11 cellular contexts compared by ENCODE assay signal in genomic region chr9:110099236-110099741, GRCh38.
A peak's percentile ranks its signal among the peaks of the same experiment; 100 is the strongest.
DNase-seq lines count a peak whose midpoint lies in the region; ATAC-seq, FAIRE-seq and TF ChIP-seq lines count a peak whose summit lies in the region.
"Had no signal": no experiment of that assay in that cellular context is flagged by ENCODE, and none has a peak within 500 bp of the region (broad histone marks: within the 10 kb centered on the region; RNA-seq: fewer than 3 reads in every experiment).

No MANE protein-coding gene starts in this region.

- 30% methylated on average over 3 of the region's 3 CpGs for WGBS in A549 (ENCODE audit: missing lambda C conversion rate)
- WGBS in SK-N-SH (ENCODE audit: low lambda C conversion rate): 18% methylated on average over 3 of the region's 3 CpGs

- TF ChIP-seq RAD21 in A549 (conservative IDR thresholded peaks at IDR 0.05 in 1 of 2, IDR thresholded peaks at IDR 0.05 in 1 of 2) (no peak), SK-N-SH (IDR thresholded peaks at IDR 0.05; ENCODE audit: low read length) (no peak)

- H3K27me3 ChIP-seq in KMS-11 (ENCODE audit: insufficient read depth, low read depth) (no peaks in the 10 kb centered on the region), SK-N-SH (ENCODE audit: insufficient read depth) (no peaks in the 10 kb centered on the region), left ventricle myocardium inferior (ENCODE audit: low read depth) (no peaks in the 10 kb centered on the region)

- H3K4me1 ChIP-seq in A549: peaks cover 20% of the 10 kb centered on the region
- peaks cover 80% of the 10 kb centered on the region for H3K4me1 ChIP-seq in KMS-11 (ENCODE audit: low read depth, poor library complexity, severe bottlenecking)
- H3K4me1 ChIP-seq in SK-N-SH (ENCODE audit: control insufficient read depth in 1 of 2, insufficient read depth in 2 of 2, low read depth in 1 of 2, low read length in 1 of 2): peaks cover 5 to 26% of the 10 kb centered on the region in 2 experiments
- H3K4me1 ChIP-seq in left ventricle myocardium inferior: peaks cover 85% of the 10 kb centered on the region

- H2AFZ ChIP-seq in KMS-11 (ENCODE audit: low read depth): no peak overlapping the region
- no peak overlapping the region for H2AFZ ChIP-seq in SK-N-SH (ENCODE audit: low read depth)

- no peak overlapping the region for H3K9ac ChIP-seq in KMS-11
- peak overlapping the region; percentile 5; the same call in 1 of the 2 replicates for H3K9ac ChIP-seq in SK-N-SH

- H3K27ac ChIP-seq in A549 (peak overlapping the region in 1 of 2 experiments; percentile 52; a peak in 2 of 6 replicates), KMS-11 (peak overlapping the region; percentile 16; the same call in 1 of the 2 replicates), SK-N-SH (ENCODE audit: low read depth in 2 of 2, low read length in 1 of 2) (peak overlapping the region in 1 of 2 experiments; percentile 64; a peak in 2 of 4 replicates), left ventricle myocardium inferior (replicated peaks) (peak overlapping the region; percentile 1)

- peak overlapping the region; percentile 29 for H3K4me2 ChIP-seq in A549
- peak overlapping the region; percentile 33; the same call in 1 of the 2 replicates for H3K4me2 ChIP-seq in KMS-11
- H3K4me2 ChIP-seq in SK-N-SH: peak overlapping the region; percentile 43; the same call in 1 of the 2 replicates

- H3K4me3 ChIP-seq in A549: no peak overlapping the region
- no peak overlapping the region for H3K4me3 ChIP-seq in KMS-11 (IDR thresholded peaks at IDR 0.05; ENCODE audit: insufficient read depth, low read depth, low read length)
- no peak overlapping the region for H3K4me3 ChIP-seq in SK-N-SH (ENCODE audit: low read depth in 2 of 2, low read length in 1 of 2)
- no peak overlapping the region for H3K4me3 ChIP-seq in left ventricle myocardium inferior

- H3K9me2 ChIP-seq in SK-N-SH: no peaks in the 10 kb centered on the region

- no peaks in the 10 kb centered on the region for H3K36me3 ChIP-seq in KMS-11 (ENCODE audit: insufficient read depth)
- peaks cover under 1 to 7% of the 10 kb centered on the region in 2 experiments for H3K36me3 ChIP-seq in SK-N-SH (replicated peaks in 1 of 2; ENCODE audit: control insufficient read depth in 1 of 2, insufficient read depth in 2 of 2, low read length in 1 of 2)
- no peaks in the 10 kb centered on the region for H3K36me3 ChIP-seq in left ventricle myocardium inferior

- DNase-seq in A549 (ENCODE audit: low read depth in 1 of 2, low spot score in 1 of 2): no peak
- peak; percentile 50 for DNase-seq in SK-N-SH
- no peak for DNase-seq in left ventricle myocardium inferior
- DNase-seq in GM19239 (ENCODE audit: insufficient read length, low spot score): no peak
- no peak for DNase-seq in ecto neural progenitor cell (ENCODE audit: low spot score)
- DNase-seq in Kasumi-1 (lab: John Stamatoyannopoulos, UW): no peak
- DNase-seq: CD4-positive, alpha-beta T cell; NCI-H1930; stimulated activated CD4-positive, alpha-beta T cell treated with anti-CD3 and anti-CD28 coated beads, Interleukin-4, amount 100 ng/mL, for 4 hours had no signal

- TF ChIP-seq POLR2A in A549 (IDR thresholded peaks at IDR 0.05; ENCODE audit: low read length): no peak

- POLR2A ChIA-PET in A549 (lab: Yijun Ruan, JAX) (no interaction called here), SK-N-SH (lab: Yijun Ruan, JAX) (no interaction called here)

- CTCF ChIA-PET in A549 (lab: Yijun Ruan, JAX): interaction anchor here (0.8 to 1.3 kb wide), 3 partner anchors 9 to 12 kb away, joined by 3 read pairs; no protein-coding TSS in a partner anchor
- CTCF ChIA-PET in SK-N-SH (lab: Yijun Ruan, JAX): interaction anchor here (0.5 to 0.9 kb wide), 2 partner anchors 9 to 203 kb away, joined by 3 read pairs; no protein-coding TSS in a partner anchor

- TF ChIP-seq CTCF in A549 (IDR thresholded peaks at IDR 0.05) (no peak), KMS-11 (conservative IDR thresholded peaks at IDR 0.05; ENCODE audit: low read depth, low read length) (no peak), SK-N-SH (IDR thresholded peaks at IDR 0.05) (peak; percentile 12; the same call in 1 of the 2 replicates), left ventricle myocardium inferior (IDR thresholded peaks at IDR 0.05; ENCODE audit: borderline replicate concordance) (no peak)

- intact Hi-C loops in left ventricle myocardium inferior (cut with micrococcal nuclease): no loop called here

- H3K79me2 ChIP-seq in KMS-11 (ENCODE audit: insufficient read depth, low read depth) (peaks cover 68% of the 10 kb centered on the region), SK-N-SH (ENCODE audit: insufficient read depth) (peaks cover 86% of the 10 kb centered on the region)

- H3K9me3 ChIP-seq in A549: no peaks in the 10 kb centered on the region
- H3K9me3 ChIP-seq in SK-N-SH: no peaks in the 10 kb centered on the region
- no peaks in the 10 kb centered on the region for H3K9me3 ChIP-seq in left ventricle myocardium inferior (replicated peaks)

- peaks cover 4% of the 10 kb centered on the region for H3F3A ChIP-seq in SK-N-SH (replicated peaks; ENCODE audit: insufficient read depth)

- ATAC-seq in A549 (peak; percentile 21 to 64; a peak in 4 of 6 replicates), GM21447 (IDR thresholded peaks at IDR 0.05; ENCODE audit: unreplicated experiment) (no peak)

- TF ChIP-seq EP300 in A549 (IDR thresholded peaks at IDR 0.05) (no peak), SK-N-SH (IDR thresholded peaks at IDR 0.05; ENCODE audit: borderline replicate concordance in 1 of 2, low read depth in 1 of 2, low read length in 1 of 2) (no peak; a peak in 1 of 4 replicates)

- FAIRE-seq in A549 (lab: Jason Lieb, UNC) (no peak), GM19239 (lab: Jason Lieb, UNC) (no peak)

- H4K20me1 ChIP-seq in KMS-11 (ENCODE audit: insufficient read depth) (no peaks in the 10 kb centered on the region), SK-N-SH (ENCODE audit: insufficient read depth) (peaks cover 84% of the 10 kb centered on the region)

TF ChIP-seq in A549, 52 proteins besides CTCF, POLR2A, EP300 and RAD21:
- no peak for TF ChIP-seq CHD2 (IDR thresholded peaks at IDR 0.05; ENCODE audit: low read length, partially characterized antibody)
- no peak for TF ChIP-seq ZNF302 (CRISPR knock-in tag; IDR thresholded peaks at IDR 0.05)
- no peak for TF ChIP-seq MAFK (IDR thresholded peaks at IDR 0.05; ENCODE audit: partially characterized antibody)
- no peak for TF ChIP-seq USF2 (IDR thresholded peaks at IDR 0.05)
- TF ChIP-seq HDAC2 (IDR thresholded peaks at IDR 0.05): no peak
- TF ChIP-seq MYC (IDR thresholded peaks at IDR 0.05; ENCODE audit: borderline replicate concordance, low read length): no peak
- TF ChIP-seq ZSCAN20 (CRISPR knock-in tag; IDR thresholded peaks at IDR 0.05): no peak
- TF ChIP-seq TP53 (CRISPR knock-in tag; IDR thresholded peaks at IDR 0.05): no peak
- TF ChIP-seq JUNB (IDR thresholded peaks at IDR 0.05): no peak
- no peak for TF ChIP-seq MAZ (IDR thresholded peaks at IDR 0.05; ENCODE audit: borderline replicate concordance, low read depth, low read length)
- TF ChIP-seq HOXB5 (CRISPR knock-in tag; IDR thresholded peaks at IDR 0.05): no peak
- no peak for TF ChIP-seq EHF (CRISPR knock-in tag; IDR thresholded peaks at IDR 0.05)
- TF ChIP-seq SREBF2 (IDR thresholded peaks at IDR 0.05): no peak
- no peak for TF ChIP-seq RNF2 (IDR thresholded peaks at IDR 0.05; ENCODE audit: borderline replicate concordance, low read depth)
- no peak for TF ChIP-seq TFCP2L1 (CRISPR knock-in tag; IDR thresholded peaks at IDR 0.05)
- TF ChIP-seq RFX5 (IDR thresholded peaks at IDR 0.05): no peak
- TF ChIP-seq POLR2AphosphoS2 (conservative IDR thresholded peaks at IDR 0.05; ENCODE audit: low read length): no peak
- TF ChIP-seq FOSB (CRISPR knock-in tag; IDR thresholded peaks at IDR 0.05): no peak

TF ChIP-seq in SK-N-SH, 30 proteins besides CTCF, POLR2A, EP300 and RAD21 (continues in another document):
- TF ChIP-seq USF2 (IDR thresholded peaks at IDR 0.05; ENCODE audit: borderline replicate concordance, low read depth, low read length): no peak
- no peak for TF ChIP-seq TEAD4 (IDR thresholded peaks at IDR 0.05; ENCODE audit: borderline replicate concordance, insufficient read depth)
- 0 out of 2 replicates have a peak, but pooled peaks have one; percentile 39 for TF ChIP-seq SIN3A (IDR thresholded peaks at IDR 0.05; ENCODE audit: borderline replicate concordance, low read depth, low read length)
- no peak for TF ChIP-seq MEF2A (IDR thresholded peaks at IDR 0.05; ENCODE audit: borderline replicate concordance, low read depth)
- no peak for TF ChIP-seq FOXJ3 (CRISPR knock-in tag; IDR thresholded peaks at IDR 0.05)
- TF ChIP-seq GATA2 (CRISPR knock-in tag; IDR thresholded peaks at IDR 0.05): no peak
- TF ChIP-seq RCOR1 (IDR thresholded peaks at IDR 0.05; ENCODE audit: low read length): no peak
- TF ChIP-seq GABPA (IDR thresholded peaks at IDR 0.05; ENCODE audit: low read depth): no peak
- TF ChIP-seq FOSL2 (IDR thresholded peaks at IDR 0.05; ENCODE audit: borderline replicate concordance, low read depth): peak; percentile 32; the same call in 1 of the 2 replicates
- no peak for TF ChIP-seq FOXM1 (IDR thresholded peaks at IDR 0.05; ENCODE audit: low read depth)
- no peak for TF ChIP-seq PBX3 (IDR thresholded peaks at IDR 0.05)

Comparison
In these comparisons a context has a peak if more than half of its experiments do, and no peak if none do; other contexts are left out.
1. Of the 12 proteins assayed by ChIP-seq in both A549 and SK-N-SH: peak only in A549: none; only in SK-N-SH: CTCF, FOSL2, MAX and RFX5; in both: none; in neither: 8.